In genomic region chr4:123649248-123649643, GRCh38 we compare ENCODE assay signal across 9 cellular contexts.
DNase-seq lines count a peak whose midpoint lies in the region; ATAC-seq and TF ChIP-seq lines count a peak whose summit lies in the region.
"Had no signal": no experiment of that assay in that cellular context is flagged by ENCODE, and none has a peak within 500 bp of the region (broad histone marks: within the 10 kb centered on the region; RNA-seq: fewer than 3 reads in every experiment).

No MANE protein-coding gene starts in this region.

- H3K79me2 ChIP-seq in SK-N-SH (ENCODE audit: insufficient read depth) (no peaks in the 10 kb centered on the region), fibroblast of lung (ENCODE audit: control insufficient read depth, insufficient read depth, low read length) (no peaks in the 10 kb centered on the region)

- no peak for ATAC-seq in SK-N-SH treated with all-trans-retinoic acid at 6 μM for 48 hours
- ATAC-seq in HG03558 (IDR thresholded peaks at IDR 0.05; ENCODE audit: extremely low read depth, unreplicated experiment) = peak; percentile 71
- ATAC-seq in upper lobe of left lung (ENCODE audit: low FRiP score in 2 of 2) = peak in 1 of 2 donors; percentile 13

- H3K9me3 ChIP-seq in SK-N-SH (no peaks in the 10 kb centered on the region; the same call in 1 of the 2 replicates), fibroblast of lung (ENCODE audit: control insufficient read depth, insufficient read depth, low read depth, low read length) (no peaks in the 10 kb centered on the region), upper lobe of left lung (no peaks in the 10 kb centered on the region), BE2C (no peaks in the 10 kb centered on the region)

- H4K20me1 ChIP-seq in SK-N-SH (ENCODE audit: insufficient read depth) (no peaks in the 10 kb centered on the region), fibroblast of lung (ENCODE audit: control insufficient read depth, extremely low read depth, insufficient read depth, low read length) (no peaks in the 10 kb centered on the region)

- no peaks in the 10 kb centered on the region for H3K9me2 ChIP-seq in SK-N-SH

- H2AFZ ChIP-seq in SK-N-SH (ENCODE audit: low read depth) (peak overlapping the region; percentile 32; the same call in 1 of the 2 replicates), fibroblast of lung (ENCODE audit: low read length) (peak overlapping the region; percentile 44)

- H3K9ac ChIP-seq in SK-N-SH = no peak overlapping the region
- H3K9ac ChIP-seq in fibroblast of lung (ENCODE audit: insufficient read depth, low read length) = no peak overlapping the region

- peaks cover 0 to 4% of the 10 kb centered on the region in 2 experiments; a peak in 1 of 4 replicates for H3K4me1 ChIP-seq in SK-N-SH (ENCODE audit: control insufficient read depth in 1 of 2, insufficient read depth in 2 of 2, low read depth in 1 of 2, low read length in 1 of 2)
- H3K4me1 ChIP-seq in fibroblast of lung (ENCODE audit: control insufficient read depth, extremely low read depth, insufficient read depth, low read length) = peaks cover 9% of the 10 kb centered on the region
- peaks cover 0 to 13% (median 4%) of the 10 kb centered on the region in 4 donors for H3K4me1 ChIP-seq in upper lobe of left lung
- no peaks in the 10 kb centered on the region for H3K4me1 ChIP-seq in BE2C

- H3K27ac ChIP-seq in SK-N-SH (ENCODE audit: low read depth in 2 of 2, low read length in 1 of 2) (peak overlapping the region in 1 of 2 experiments; percentile 36; a peak in 1 of 4 replicates), fibroblast of lung (ENCODE audit: insufficient read depth, low read length) (peak overlapping the region; percentile 33), upper lobe of left lung (peak overlapping the region; percentile 26 to 61 (median 46))

- TF ChIP-seq RAD21 in SK-N-SH (IDR thresholded peaks at IDR 0.05; ENCODE audit: low read length) = no peak

- CTCF ChIA-PET in SK-N-SH (lab: Yijun Ruan, JAX) = interaction anchor here (1.2 to 2.6 kb wide), 3 partner anchors 12 to 546 kb away, joined by 3 to 17 read pairs (median 3); no protein-coding TSS in a partner anchor

- H3K36me3 ChIP-seq in SK-N-SH (replicated peaks in 1 of 2; ENCODE audit: control insufficient read depth in 1 of 2, insufficient read depth in 2 of 2, low read length in 1 of 2) (no peaks in the 10 kb centered on the region), fibroblast of lung (ENCODE audit: control insufficient read depth, insufficient read depth, low read length) (no peaks in the 10 kb centered on the region), upper lobe of left lung (no peaks in the 10 kb centered on the region), BE2C (no peaks in the 10 kb centered on the region)

- POLR2A ChIA-PET in SK-N-SH (lab: Yijun Ruan, JAX) = no interaction called here

- no peak for TF ChIP-seq POLR2A in upper lobe of left lung (IDR thresholded peaks at IDR 0.05)

- H3K4me3 ChIP-seq in SK-N-SH (ENCODE audit: low read depth in 2 of 2, low read length in 1 of 2) = no peak overlapping the region
- H3K4me3 ChIP-seq in fibroblast of lung (replicated peaks in 1 of 4; ENCODE audit: control extremely low read depth in 1 of 4, insufficient read depth in 1 of 4, low read depth in 3 of 4, low read length in 4 of 4) = no peak overlapping the region
- H3K4me3 ChIP-seq in upper lobe of left lung = no peak overlapping the region
- H3K4me3 ChIP-seq in BE2C (ENCODE audit: low read depth, low read length) = no peak overlapping the region

- WGBS in SK-N-SH (ENCODE audit: low lambda C conversion rate) = 82% methylated on average over 3 of the region's 3 CpGs
- WGBS in upper lobe of left lung, 2 donors = 62 to 67% methylated on average over 3 of the region's 3 CpGs

- H3F3A ChIP-seq in SK-N-SH (replicated peaks; ENCODE audit: insufficient read depth) = peaks cover 7% of the 10 kb centered on the region

- H3K4me2 ChIP-seq in SK-N-SH (no peak overlapping the region), fibroblast of lung (ENCODE audit: extremely low read depth, insufficient read depth, low read length) (peak overlapping the region; percentile 73)

- TF ChIP-seq CTCF in SK-N-SH (IDR thresholded peaks at IDR 0.05) (no peak), fibroblast of lung (conservative IDR thresholded peaks at IDR 0.05 in 1 of 2, IDR thresholded peaks at IDR 0.05 in 1 of 2; ENCODE audit: low read depth in 1 of 2, low read length in 2 of 2) (no peak), upper lobe of left lung (IDR thresholded peaks at IDR 0.05) (no peak), BE2C (IDR thresholded peaks at IDR 0.05; ENCODE audit: low read depth, low read length) (no peak)

- H3K27me3 ChIP-seq in SK-N-SH (ENCODE audit: insufficient read depth) = no peaks in the 10 kb centered on the region
- no peaks in the 10 kb centered on the region for H3K27me3 ChIP-seq in fibroblast of lung (ENCODE audit: control insufficient read depth, insufficient read depth, low read length)
- H3K27me3 ChIP-seq in upper lobe of left lung = no peaks in the 10 kb centered on the region
- no peaks in the 10 kb centered on the region for H3K27me3 ChIP-seq in BE2C

- no peak for DNase-seq in SK-N-SH
- no peak for DNase-seq in fibroblast of lung (ENCODE audit: low read depth in 2 of 2)
- no peak for DNase-seq in upper lobe of left lung
- DNase-seq in NCI-H2196 treated with DMSO at 0.1 percent for 48 hours (lab: John Stamatoyannopoulos, UW; ENCODE audit: unreplicated experiment) = no peak
- DNase-seq in kidney glomerular epithelial cell (lab: John Stamatoyannopoulos, UW) = no peak
- no peak for DNase-seq in BE2C
- DNase-seq: CD4-positive, CD25-positive, alpha-beta regulatory T cell had no signal

- TF ChIP-seq EP300 in SK-N-SH (IDR thresholded peaks at IDR 0.05; ENCODE audit: borderline replicate concordance in 1 of 2, low read depth in 1 of 2, low read length in 1 of 2) (no peak), upper lobe of left lung (IDR thresholded peaks at IDR 0.05) (no peak)

TF ChIP-seq in SK-N-SH, 30 proteins besides CTCF, POLR2A, EP300 and RAD21 (continues in another document):
- TF ChIP-seq USF2 (IDR thresholded peaks at IDR 0.05; ENCODE audit: borderline replicate concordance, low read depth, low read length) (no peak), MEF2A (IDR thresholded peaks at IDR 0.05; ENCODE audit: borderline replicate concordance, low read depth) (no peak), FOXM1 (IDR thresholded peaks at IDR 0.05; ENCODE audit: low read depth) (no peak), POLR2AphosphoS5 (IDR thresholded peaks at IDR 0.05; ENCODE audit: low read depth, low read length) (no peak), IRF3 (IDR thresholded peaks at IDR 0.05; ENCODE audit: low read depth, low read length) (no peak), CHD2 (IDR thresholded peaks at IDR 0.05; ENCODE audit: low read length, partially characterized antibody) (no peak)

TF ChIP-seq in SK-N-SH treated with all-trans-retinoic acid at 6 μM for 48 hours, 23 proteins besides CTCF, POLR2A, EP300 and RAD21 (continues in another document):
- TF ChIP-seq PATZ1 (CRISPR knock-in tag; IDR thresholded peaks at IDR 0.05; ENCODE audit: borderline replicate concordance) = no peak
- no peak for TF ChIP-seq TOX (CRISPR knock-in tag; IDR thresholded peaks at IDR 0.05; ENCODE audit: borderline replicate concordance)
- no peak for TF ChIP-seq ZNF70 (CRISPR knock-in tag; IDR thresholded peaks at IDR 0.05)
- TF ChIP-seq BACH2 (CRISPR knock-in tag; IDR thresholded peaks at IDR 0.05; ENCODE audit: borderline replicate concordance) = no peak
- TF ChIP-seq ZFP3 (CRISPR knock-in tag; IDR thresholded peaks at IDR 0.05) = no peak
- no peak for TF ChIP-seq ESRRG (CRISPR knock-in tag; IDR thresholded peaks at IDR 0.05)
- TF ChIP-seq CSRNP3 (CRISPR knock-in tag; IDR thresholded peaks at IDR 0.05) = no peak
- no peak for TF ChIP-seq ARNTL (CRISPR knock-in tag; IDR thresholded peaks at IDR 0.05; ENCODE audit: borderline replicate concordance, low read depth)
- no peak for TF ChIP-seq OSR1 (CRISPR knock-in tag; IDR thresholded peaks at IDR 0.05)
